ENCODE assay signal across 3 cellular contexts in the genomic region with DNA sequence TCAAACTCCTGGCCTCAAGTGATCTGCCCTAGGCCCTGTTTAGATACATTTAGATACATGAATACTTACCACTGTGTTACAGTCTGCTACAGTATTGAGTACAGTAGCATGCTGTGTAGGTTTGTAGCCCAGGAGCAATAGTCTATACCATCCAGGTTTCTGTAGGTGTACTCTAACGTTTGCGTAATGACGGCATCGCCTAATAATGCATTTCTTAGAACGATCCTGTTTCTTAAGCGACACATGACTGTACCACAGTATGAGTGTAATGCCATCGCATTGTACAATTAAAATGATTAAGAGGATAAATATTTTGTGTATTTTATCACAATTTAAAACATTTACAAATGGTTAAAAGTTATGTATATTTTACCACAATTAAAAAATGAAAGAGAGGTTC.
"Had no signal": no experiment of that assay in that cellular context is flagged by ENCODE, and none has a peak within 500 bp of the region (broad histone marks: within the 10 kb centered on the region; RNA-seq: fewer than 3 reads in every experiment).

No MANE protein-coding gene starts in this region.

- DNase-seq: GDM1, GF-D8 had no signal

- ATAC-seq: GM12878 had no signal

- H3K4me3 ChIP-seq: GM12878 had no signal
